ENCODE assay signal across 1 cellular context in genomic region chr14:105252552-105253328, GRCh38.
TF ChIP-seq lines count a peak whose summit lies in the region.

No MANE protein-coding gene starts in this region.

TF ChIP-seq in GM12878, 131 proteins besides CTCF, POLR2A, EP300 and RAD21 (continued from another document):
- no peak for TF ChIP-seq FOXM1 (IDR thresholded peaks at IDR 0.05; ENCODE audit: low read depth, low read length)
- no peak for TF ChIP-seq MEF2B (IDR thresholded peaks at IDR 0.05; ENCODE audit: partially characterized antibody, poor library complexity, severe bottlenecking)
- TF ChIP-seq, protein P1, sequence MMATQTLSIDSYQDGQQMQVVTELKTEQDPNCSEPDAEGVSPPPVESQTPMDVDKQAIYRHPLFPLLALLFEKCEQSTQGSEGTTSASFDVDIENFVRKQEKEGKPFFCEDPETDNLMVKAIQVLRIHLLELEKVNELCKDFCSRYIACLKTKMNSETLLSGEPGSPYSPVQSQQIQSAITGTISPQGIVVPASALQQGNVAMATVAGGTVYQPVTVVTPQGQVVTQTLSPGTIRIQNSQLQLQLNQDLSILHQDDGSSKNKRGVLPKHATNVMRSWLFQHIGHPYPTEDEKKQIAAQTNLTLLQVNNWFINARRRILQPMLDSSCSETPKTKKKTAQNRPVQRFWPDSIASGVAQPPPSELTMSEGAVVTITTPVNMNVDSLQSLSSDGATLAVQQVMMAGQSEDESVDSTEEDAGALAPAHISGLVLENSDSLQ (IDR thresholded peaks at IDR 0.05) = no peak
- no peak for TF ChIP-seq CREM (IDR thresholded peaks at IDR 0.05; ENCODE audit: low read depth)
- no peak for TF ChIP-seq CBFB (IDR thresholded peaks at IDR 0.05; ENCODE audit: low read depth)
- no peak for TF ChIP-seq YY1 (IDR thresholded peaks at IDR 0.05; ENCODE audit: low read depth, low read length)
- TF ChIP-seq ZBED1 (IDR thresholded peaks at IDR 0.05; ENCODE audit: borderline replicate concordance) = no peak
- TF ChIP-seq E2F8 (IDR thresholded peaks at IDR 0.05; ENCODE audit: low read depth, partially characterized antibody) = no peak
- TF ChIP-seq, protein P2, sequence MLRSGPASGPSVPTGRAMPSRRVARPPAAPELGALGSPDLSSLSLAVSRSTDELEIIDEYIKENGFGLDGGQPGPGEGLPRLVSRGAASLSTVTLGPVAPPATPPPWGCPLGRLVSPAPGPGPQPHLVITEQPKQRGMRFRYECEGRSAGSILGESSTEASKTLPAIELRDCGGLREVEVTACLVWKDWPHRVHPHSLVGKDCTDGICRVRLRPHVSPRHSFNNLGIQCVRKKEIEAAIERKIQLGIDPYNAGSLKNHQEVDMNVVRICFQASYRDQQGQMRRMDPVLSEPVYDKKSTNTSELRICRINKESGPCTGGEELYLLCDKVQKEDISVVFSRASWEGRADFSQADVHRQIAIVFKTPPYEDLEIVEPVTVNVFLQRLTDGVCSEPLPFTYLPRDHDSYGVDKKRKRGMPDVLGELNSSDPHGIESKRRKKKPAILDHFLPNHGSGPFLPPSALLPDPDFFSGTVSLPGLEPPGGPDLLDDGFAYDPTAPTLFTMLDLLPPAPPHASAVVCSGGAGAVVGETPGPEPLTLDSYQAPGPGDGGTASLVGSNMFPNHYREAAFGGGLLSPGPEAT (IDR thresholded peaks at IDR 0.05; ENCODE audit: low read depth) = no peak
- no peak for TF ChIP-seq BACH1 (IDR thresholded peaks at IDR 0.05; ENCODE audit: borderline replicate concordance)
- TF ChIP-seq MTA3 (IDR thresholded peaks at IDR 0.05; ENCODE audit: borderline replicate concordance, low read length) = no peak
- no peak for TF ChIP-seq IKZF1 (conservative IDR thresholded peaks at IDR 0.05)
- no peak for TF ChIP-seq SIN3A (IDR thresholded peaks at IDR 0.05; ENCODE audit: low read depth, low read length)
- TF ChIP-seq RFX5 (IDR thresholded peaks at IDR 0.05; ENCODE audit: low read depth, low read length) = no peak
- TF ChIP-seq POLR2AphosphoS2 (IDR thresholded peaks at IDR 0.05; ENCODE audit: low read depth, low read length) = no peak
- no peak for TF ChIP-seq HDAC6 (IDR thresholded peaks at IDR 0.05; ENCODE audit: unreplicated experiment)
- no peak for TF ChIP-seq TARDBP (IDR thresholded peaks at IDR 0.05; ENCODE audit: borderline replicate concordance)
